Comparison of ENCODE assay signal across 1 cellular context in the genomic region with DNA sequence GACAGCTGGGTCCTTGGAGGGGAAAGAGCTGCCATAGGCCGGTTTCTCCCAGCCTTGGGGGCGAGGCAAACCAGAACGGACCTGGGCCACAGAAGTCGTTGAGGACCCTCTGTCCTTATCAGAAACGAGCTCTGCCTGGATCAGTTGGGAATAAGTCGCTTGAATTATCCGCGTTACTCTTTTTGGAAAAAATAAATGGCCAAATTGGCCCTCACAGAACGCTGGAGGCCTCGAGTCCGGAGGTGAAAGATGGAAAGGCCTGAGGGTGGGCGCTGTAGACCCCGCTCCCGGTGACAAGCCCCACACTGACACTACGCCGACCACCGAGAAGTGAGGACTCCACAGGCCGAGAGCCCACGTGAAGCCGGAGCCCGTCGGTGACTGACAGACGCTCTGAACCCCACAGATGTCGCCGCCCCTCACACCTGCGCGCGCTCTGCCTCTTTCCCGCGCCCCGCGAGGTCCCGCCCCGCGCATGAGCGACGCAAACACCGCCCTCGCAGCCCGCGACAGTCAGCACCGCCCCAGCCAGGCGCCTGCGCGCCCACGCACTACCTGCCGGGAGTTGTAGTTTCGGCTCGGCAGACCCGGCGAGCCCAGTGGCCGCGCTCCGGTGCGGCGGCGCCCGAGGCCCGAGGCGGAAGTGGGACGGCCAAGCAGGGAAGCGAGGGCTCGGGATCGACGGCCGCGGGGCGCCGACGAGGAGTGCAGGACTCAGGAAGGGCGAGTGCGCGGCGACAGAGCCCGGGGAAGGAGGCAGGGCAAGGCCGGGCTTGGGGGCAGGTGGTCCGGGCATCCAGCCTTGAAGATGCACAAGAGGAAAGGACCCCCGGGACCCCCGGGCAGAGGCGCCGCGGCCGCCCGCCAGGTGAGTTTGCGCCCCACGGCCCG.
TF ChIP-seq lines count a peak whose summit lies in the region.

Gene BRME1 (minus strand): TSS at position 484 of the 891 bp plus-strand sequence. CDS start 1,225 bp downstream, outside the sequence.
Gene CC2D1A (plus strand): TSS at position 568 of the 891 bp plus-strand sequence. CDS start 241 bp downstream, at position 809.

TF ChIP-seq in HepG2, 621 proteins besides CTCF, POLR2A, EP300 and RAD21 (continued from another document and continues in another):
- TF ChIP-seq AKNA (CRISPR knock-in tag; IDR thresholded peaks at IDR 0.05; ENCODE audit: borderline replicate concordance) (no peak), MYPOP (CRISPR knock-in tag; IDR thresholded peaks at IDR 0.05) (peak; percentile 90; the same call in 1 of the 2 replicates), POLR2AphosphoS5 (IDR thresholded peaks at IDR 0.05; ENCODE audit: low read depth, low read length) (peak; percentile 51; the same call in 1 of the 2 replicates), ZMYM2 (CRISPR knock-in tag; IDR thresholded peaks at IDR 0.05) (peak; percentile 77), ZNF143 (CRISPR knock-in tag; IDR thresholded peaks at IDR 0.05) (peak; percentile 98), ZZZ3 (CRISPR knock-in tag; IDR thresholded peaks at IDR 0.05; ENCODE audit: borderline replicate concordance) (no peak; the same call in 1 of the 2 replicates), ZNF83 (CRISPR knock-in tag; IDR thresholded peaks at IDR 0.05; ENCODE audit: borderline replicate concordance) (peak; percentile 84; the same call in 1 of the 2 replicates), YEATS2 (CRISPR knock-in tag; IDR thresholded peaks at IDR 0.05; ENCODE audit: borderline replicate concordance) (peak; percentile 85), PHF8 (CRISPR knock-in tag; IDR thresholded peaks at IDR 0.05) (peak; percentile 89), MXD4 (CRISPR knock-in tag; IDR thresholded peaks at IDR 0.05) (peak; percentile 82), RNF2 (conservative IDR thresholded peaks at IDR 0.05; ENCODE audit: low read depth) (peak; percentile 85), MLXIP (CRISPR knock-in tag; IDR thresholded peaks at IDR 0.05; ENCODE audit: borderline replicate concordance) (peak; percentile 37; the same call in 1 of the 2 replicates), ZNF33B (CRISPR knock-in tag; IDR thresholded peaks at IDR 0.05) (peak; percentile 90), PPARG (CRISPR knock-in tag; conservative IDR thresholded peaks at IDR 0.05) (0 out of 2 replicates have a peak, but pooled peaks have one; percentile 22), SMAD9 (CRISPR knock-in tag; IDR thresholded peaks at IDR 0.05) (no peak), CAMTA2 (CRISPR knock-in tag; IDR thresholded peaks at IDR 0.05; ENCODE audit: borderline replicate concordance) (peak; percentile 17; the same call in 1 of the 2 replicates), E2F5 (CRISPR knock-in tag; conservative IDR thresholded peaks at IDR 0.05) (peak; percentile 96), RNF219 (CRISPR knock-in tag; IDR thresholded peaks at IDR 0.05) (no peak), ZNF781 (CRISPR knock-in tag; IDR thresholded peaks at IDR 0.05; ENCODE audit: borderline replicate concordance, not compliant biosample characterization) (peak; percentile 28), ZNF598 (CRISPR knock-in tag; IDR thresholded peaks at IDR 0.05; ENCODE audit: borderline replicate concordance) (peak; percentile 84; the same call in 1 of the 2 replicates), ZSCAN25 (CRISPR knock-in tag; IDR thresholded peaks at IDR 0.05) (peak; percentile 67; the same call in 1 of the 2 replicates), DBP (CRISPR knock-in tag; IDR thresholded peaks at IDR 0.05; ENCODE audit: not compliant biosample characterization) (peak; percentile 85), ESRRA (CRISPR knock-in tag; IDR thresholded peaks at IDR 0.05; ENCODE audit: low read depth) (peak; percentile 37; the same call in 1 of the 2 replicates), MZF1 (CRISPR knock-in tag; IDR thresholded peaks at IDR 0.05; ENCODE audit: borderline replicate concordance) (no peak), BRCA1 (CRISPR knock-in tag; IDR thresholded peaks at IDR 0.05) (peak; percentile 48; the same call in 1 of the 2 replicates), MTF2 (CRISPR knock-in tag; IDR thresholded peaks at IDR 0.05; ENCODE audit: borderline replicate concordance) (0 out of 2 replicates have a peak, but pooled peaks have one; percentile 13)
- TF ChIP-seq, protein P1, sequence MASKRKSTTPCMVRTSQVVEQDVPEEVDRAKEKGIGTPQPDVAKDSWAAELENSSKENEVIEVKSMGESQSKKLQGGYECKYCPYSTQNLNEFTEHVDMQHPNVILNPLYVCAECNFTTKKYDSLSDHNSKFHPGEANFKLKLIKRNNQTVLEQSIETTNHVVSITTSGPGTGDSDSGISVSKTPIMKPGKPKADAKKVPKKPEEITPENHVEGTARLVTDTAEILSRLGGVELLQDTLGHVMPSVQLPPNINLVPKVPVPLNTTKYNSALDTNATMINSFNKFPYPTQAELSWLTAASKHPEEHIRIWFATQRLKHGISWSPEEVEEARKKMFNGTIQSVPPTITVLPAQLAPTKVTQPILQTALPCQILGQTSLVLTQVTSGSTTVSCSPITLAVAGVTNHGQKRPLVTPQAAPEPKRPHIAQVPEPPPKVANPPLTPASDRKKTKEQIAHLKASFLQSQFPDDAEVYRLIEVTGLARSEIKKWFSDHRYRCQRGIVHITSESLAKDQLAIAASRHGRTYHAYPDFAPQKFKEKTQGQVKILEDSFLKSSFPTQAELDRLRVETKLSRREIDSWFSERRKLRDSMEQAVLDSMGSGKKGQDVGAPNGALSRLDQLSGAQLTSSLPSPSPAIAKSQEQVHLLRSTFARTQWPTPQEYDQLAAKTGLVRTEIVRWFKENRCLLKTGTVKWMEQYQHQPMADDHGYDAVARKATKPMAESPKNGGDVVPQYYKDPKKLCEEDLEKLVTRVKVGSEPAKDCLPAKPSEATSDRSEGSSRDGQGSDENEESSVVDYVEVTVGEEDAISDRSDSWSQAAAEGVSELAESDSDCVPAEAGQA (IDR thresholded peaks at IDR 0.05; ENCODE audit: low read depth), result no peak; the same call in none of the 2 replicates
- TF ChIP-seq, protein P1 (CRISPR knock-in tag; IDR thresholded peaks at IDR 0.05; ENCODE audit: borderline replicate concordance), result peak; percentile 73; the same call in 1 of the 2 replicates
- TF ChIP-seq, protein P2, sequence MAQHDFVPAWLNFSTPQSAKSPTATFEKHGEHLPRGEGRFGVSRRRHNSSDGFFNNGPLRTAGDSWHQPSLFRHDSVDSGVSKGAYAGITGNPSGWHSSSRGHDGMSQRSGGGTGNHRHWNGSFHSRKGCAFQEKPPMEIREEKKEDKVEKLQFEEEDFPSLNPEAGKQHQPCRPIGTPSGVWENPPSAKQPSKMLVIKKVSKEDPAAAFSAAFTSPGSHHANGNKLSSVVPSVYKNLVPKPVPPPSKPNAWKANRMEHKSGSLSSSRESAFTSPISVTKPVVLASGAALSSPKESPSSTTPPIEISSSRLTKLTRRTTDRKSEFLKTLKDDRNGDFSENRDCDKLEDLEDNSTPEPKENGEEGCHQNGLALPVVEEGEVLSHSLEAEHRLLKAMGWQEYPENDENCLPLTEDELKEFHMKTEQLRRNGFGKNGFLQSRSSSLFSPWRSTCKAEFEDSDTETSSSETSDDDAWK (CRISPR knock-in tag; IDR thresholded peaks at IDR 0.05), result no peak
